32 cellular contexts compared by ENCODE assay signal in genomic region chr3:33081812-33082211, GRCh38.
"Had no signal": no experiment of that assay in that cellular context is flagged by ENCODE, and none has a peak within 500 bp of the region (broad histone marks: within the 10 kb centered on the region; RNA-seq: fewer than 3 reads in every experiment).

No MANE protein-coding gene starts in this region.

- FAIRE-seq: astrocyte had no signal

- H3K27ac Mint-ChIP-seq: activated CD4-positive, alpha-beta memory T cell treated with anti-CD3 and anti-CD28 coated beads for 36 hours; activated CD4-positive, alpha-beta T cell treated with anti-CD3 and anti-CD28 coated beads for 36 hours; activated CD4-positive, alpha-beta T cell treated with anti-CD3 and anti-CD28 coated beads, Interleukin-2, amount 10 ng/mL, durations not matched to agents 24 days and 14 days; activated CD8-positive, alpha-beta memory T cell treated with anti-CD3 and anti-CD28 coated beads, Interleukin-2, amount 10 ng/mL, durations not matched to agents 7 days and 5 days; activated CD8-positive, alpha-beta T cell treated with anti-CD3 and anti-CD28 coated beads, Interleukin-2, amount 10 ng/mL, durations not matched to agents 7 days and 5 days; activated naive CD8-positive, alpha-beta T cell; activated T-helper 1 cell treated with anti-CD3 and anti-CD28 coated beads, Interleukin-12 subunit alpha, Interleukin-12 subunit beta, Interleukin-2, Interleukin-4 antibody, amounts not matched to agents 30 ng/mL and 10 ng/mL and 1 ng/mL, durations not matched to agents 14 hours and 24 hours and 36 hours; T-helper 2 cell treated with Interferon-gamma antibody and Interleukin-4, amounts not matched to agents 5 μg/mL and 100 μg/mL, for 36 hours had no signal

- H3K27ac ChIP-seq: colonic mucosa, foreskin keratinocyte, gastrocnemius medialis, heart left ventricle, WERI-Rb-1 had no signal

- H3K4me1 ChIP-seq: colonic mucosa, foreskin keratinocyte had no signal

- DNase-seq: activated CD4-positive, alpha-beta memory T cell treated with anti-CD3 and anti-CD28 coated beads for 36 hours; activated CD4-positive, alpha-beta T cell treated with anti-CD3 and anti-CD28 coated beads for 36 hours; activated CD4-positive, CD25-positive, alpha-beta regulatory T cell; activated CD4-positive, CD25-positive, alpha-beta regulatory T cell treated with anti-CD3 and anti-CD28 coated beads, Interleukin-2, amount 50 U/mL, for 72 hours; activated CD8-positive, alpha-beta memory T cell treated with anti-CD3 and anti-CD28 coated beads, Interleukin-2, amount 10 ng/mL, durations not matched to agents 7 days and 5 days; activated CD8-positive, alpha-beta memory T cell treated with anti-CD3 and anti-CD28 coated beads, Interleukin-2, amount 50 U/mL, for 4 hours; activated gamma-delta T cell; activated naive CD4-positive, alpha-beta T cell; activated naive CD4-positive, alpha-beta T cell treated with anti-CD3 and anti-CD28 coated beads, Interleukin-2, amount 50 U/mL, for 16 hours; activated T-cell treated with anti-CD3 and anti-CD28 coated beads, Interleukin-2, amount 50 U/mL, for 1 hour; activated T-cell treated with anti-CD3 and anti-CD28 coated beads, Interleukin-2, amount 50 U/mL, for 48 hours; amniotic stem cell; anterior cingulate cortex; central memory CD4-positive, alpha-beta T cell; cerebellar nuclear complex; colonic mucosa; effector CD8-positive, alpha-beta T cell; foreskin keratinocyte; gastrocnemius medialis; glutamatergic neuron; heart left ventricle; T-helper 1 cell; T-helper 17 cell; T1000; WERI-Rb-1 had no signal

- H3K9me3 ChIP-seq: colonic mucosa, gastrocnemius medialis, heart left ventricle had no signal

- H3K4me3 Mint-ChIP-seq: activated CD4-positive, alpha-beta memory T cell treated with anti-CD3 and anti-CD28 coated beads for 36 hours; activated CD4-positive, alpha-beta T cell treated with anti-CD3 and anti-CD28 coated beads for 36 hours; activated CD4-positive, alpha-beta T cell treated with anti-CD3 and anti-CD28 coated beads, Interleukin-2, amount 10 ng/mL, durations not matched to agents 24 days and 14 days; activated CD8-positive, alpha-beta memory T cell treated with anti-CD3 and anti-CD28 coated beads, Interleukin-2, amount 10 ng/mL, durations not matched to agents 7 days and 5 days; activated CD8-positive, alpha-beta T cell treated with anti-CD3 and anti-CD28 coated beads, Interleukin-2, amount 10 ng/mL, durations not matched to agents 7 days and 5 days; activated naive CD8-positive, alpha-beta T cell; activated T-helper 1 cell treated with anti-CD3 and anti-CD28 coated beads, Interleukin-12 subunit alpha, Interleukin-12 subunit beta, Interleukin-2, Interleukin-4 antibody, amounts not matched to agents 30 ng/mL and 10 ng/mL and 1 ng/mL, durations not matched to agents 14 hours and 24 hours and 36 hours; T-helper 17 cell; T-helper 2 cell treated with Interferon-gamma antibody and Interleukin-4, amounts not matched to agents 5 μg/mL and 100 μg/mL, for 36 hours had no signal

- ATAC-seq: activated CD4-positive, alpha-beta T cell treated with anti-CD3 and anti-CD28 coated beads for 36 hours; activated CD8-positive, alpha-beta memory T cell treated with anti-CD3 and anti-CD28 coated beads, Interleukin-2, amount 10 ng/mL, durations not matched to agents 7 days and 5 days; activated CD8-positive, alpha-beta T cell treated with anti-CD3 and anti-CD28 coated beads, Interleukin-2, amount 10 ng/mL, durations not matched to agents 7 days and 5 days; esophagus mucosa; foreskin keratinocyte; gastrocnemius medialis; heart left ventricle; T-helper 17 cell had no signal

- H3K27me3 Mint-ChIP-seq: activated CD4-positive, alpha-beta memory T cell treated with anti-CD3 and anti-CD28 coated beads for 36 hours; activated CD4-positive, alpha-beta T cell treated with anti-CD3 and anti-CD28 coated beads for 36 hours; activated CD4-positive, alpha-beta T cell treated with anti-CD3 and anti-CD28 coated beads, Interleukin-2, amount 10 ng/mL, durations not matched to agents 24 days and 14 days; activated CD8-positive, alpha-beta memory T cell treated with anti-CD3 and anti-CD28 coated beads, Interleukin-2, amount 10 ng/mL, durations not matched to agents 7 days and 5 days; activated naive CD8-positive, alpha-beta T cell; T-helper 17 cell had no signal

- H3K36me3 ChIP-seq: colonic mucosa, gastrocnemius medialis, WERI-Rb-1 had no signal

- H3K4me3 ChIP-seq: colonic mucosa, gastrocnemius medialis, heart left ventricle had no signal

- H3K27me3 ChIP-seq: colonic mucosa, foreskin keratinocyte, gastrocnemius medialis, heart left ventricle had no signal

- H3K9me3 Mint-ChIP-seq: activated CD4-positive, alpha-beta memory T cell treated with anti-CD3 and anti-CD28 coated beads for 36 hours; activated CD4-positive, alpha-beta T cell treated with anti-CD3 and anti-CD28 coated beads, Interleukin-2, amount 10 ng/mL, durations not matched to agents 24 days and 14 days; activated T-helper 1 cell treated with anti-CD3 and anti-CD28 coated beads, Interleukin-12 subunit alpha, Interleukin-12 subunit beta, Interleukin-2, Interleukin-4 antibody, amounts not matched to agents 30 ng/mL and 10 ng/mL and 1 ng/mL, durations not matched to agents 14 hours and 24 hours and 36 hours; T-helper 2 cell treated with Interferon-gamma antibody and Interleukin-4, amounts not matched to agents 5 μg/mL and 100 μg/mL, for 36 hours had no signal
